21 cellular contexts compared by ENCODE assay signal in genomic region chr4:14716622-14717021, GRCh38.
DNase-seq lines count a peak whose midpoint lies in the region; ATAC-seq, FAIRE-seq and TF ChIP-seq lines count a peak whose summit lies in the region.
"Had no signal": no experiment of that assay in that cellular context is flagged by ENCODE, and none has a peak within 500 bp of the region (broad histone marks: within the 10 kb centered on the region; RNA-seq: fewer than 3 reads in every experiment).

No MANE protein-coding gene starts in this region.

- peak; percentile 5 for DNase-seq in COLO668 (lab: John Stamatoyannopoulos, UW; ENCODE audit: unreplicated experiment)
- DNase-seq in NCI-H146 (lab: John Stamatoyannopoulos, UW) = peak; percentile 36
- no peak for DNase-seq in bronchial epithelial cell (ENCODE audit: low read depth)
- DNase-seq in osteoblast (ENCODE audit: insufficient read length, low spot score, missing footprints) = no peak
- no peak for DNase-seq in DMS114 treated with DMSO at 0.1 percent for 48 hours (lab: John Stamatoyannopoulos, UW; ENCODE audit: unreplicated experiment)
- DNase-seq in mesendoderm = no peak
- DNase-seq: BE2C, DMS79, GM23248, H9, HFFc6, MG63, NCI-H1436 treated with DMSO at 0.1 percent for 48 hours, NCI-H2081 treated with DMSO at 0.1 percent for 48 hours, NCI-H510A, Right ventricle myocardium superior had no signal

- no peak overlapping the region for H3K56ac ChIP-seq in mesendoderm (ENCODE audit: low read length)

- no peak overlapping the region for H3K27ac ChIP-seq in osteoblast (ENCODE audit: low read depth, low read length)
- no peak overlapping the region for H3K27ac ChIP-seq in mesendoderm (ENCODE audit: low read depth, low read length)
- H3K27ac ChIP-seq: A549, GM23248 had no signal

- no peak overlapping the region for H3K4me3 ChIP-seq in bronchial epithelial cell (ENCODE audit: low read depth, low read length)
- H3K4me3 ChIP-seq in osteoblast (ENCODE audit: insufficient read depth, low read length) = no peak overlapping the region
- H3K4me3 ChIP-seq in mesendoderm (ENCODE audit: low read length) = no peak overlapping the region
- H3K4me3 ChIP-seq: A549, GM23248, K562, MG63 had no signal

- H3K36me3 ChIP-seq in bronchial epithelial cell (ENCODE audit: control insufficient read depth, insufficient read depth, low read length) (no peaks in the 10 kb centered on the region), osteoblast (ENCODE audit: insufficient read depth, low read length) (no peaks in the 10 kb centered on the region), mesendoderm (ENCODE audit: control insufficient read depth, insufficient read depth, low read length) (no peaks in the 10 kb centered on the region)
- H3K36me3 ChIP-seq: BE2C, MG63 had no signal

- H3K23ac ChIP-seq in mesendoderm (ENCODE audit: low read length) = no peak overlapping the region

- H2AK5ac ChIP-seq in mesendoderm (ENCODE audit: low read length) = no peak overlapping the region

- H3K9ac ChIP-seq in mesendoderm (ENCODE audit: low read length) = no peak overlapping the region
- H3K9ac ChIP-seq: GM23248 had no signal

- H3K4ac ChIP-seq in mesendoderm (ENCODE audit: low read depth, low read length) = no peak overlapping the region

- no CpG with 5 or more reads among the region's 4 CpGs for WGBS in mesendoderm (ENCODE audit: extremely low coverage, insufficient coverage, low lambda C conversion rate)

- H3K9me3 ChIP-seq in osteoblast (ENCODE audit: low read depth, low read length) = no peaks in the 10 kb centered on the region
- H3K9me3 ChIP-seq: BE2C, MG63 had no signal

- H3K79me2 ChIP-seq in osteoblast (ENCODE audit: insufficient read depth, low read length) (no peaks in the 10 kb centered on the region), mesendoderm (ENCODE audit: control insufficient read depth, insufficient read depth, low read length) (no peaks in the 10 kb centered on the region)

- H4K20me1 ChIP-seq in osteoblast (ENCODE audit: insufficient read depth, low read length) = no peaks in the 10 kb centered on the region

- H2BK5ac ChIP-seq in mesendoderm (ENCODE audit: low read length) = no peak overlapping the region

- H4K8ac ChIP-seq in mesendoderm (ENCODE audit: low read depth, low read length) = no peak overlapping the region

- H4K5ac ChIP-seq in mesendoderm (ENCODE audit: low read length) = no peak overlapping the region

- H2BK15ac ChIP-seq in mesendoderm (replicated peaks; ENCODE audit: low read depth) = no peak overlapping the region

- H3K4me1 ChIP-seq in osteoblast (ENCODE audit: insufficient read depth, low read length) = peaks cover 18% of the 10 kb centered on the region
- no peaks in the 10 kb centered on the region for H3K4me1 ChIP-seq in mesendoderm (ENCODE audit: control insufficient read depth, low read depth, low read length)
- H3K4me1 ChIP-seq: A549, BE2C had no signal

- peak overlapping the region; percentile 72 for H2AFZ ChIP-seq in osteoblast (ENCODE audit: low read length)
- H2AFZ ChIP-seq: GM23248 had no signal

- TF ChIP-seq CTCF in bronchial epithelial cell (IDR thresholded peaks at IDR 0.05; ENCODE audit: insufficient read depth, low read length, severe bottlenecking) (no peak), osteoblast (IDR thresholded peaks at IDR 0.05; ENCODE audit: extremely low read depth, low read depth, low read length) (no peak)

- no peak overlapping the region for H3K4me2 ChIP-seq in osteoblast (ENCODE audit: insufficient read depth, low read length)
- H3K4me2 ChIP-seq in mesendoderm (ENCODE audit: low read length) = no peak overlapping the region
- H3K4me2 ChIP-seq: A549 had no signal

- no peaks in the 10 kb centered on the region for H3K79me1 ChIP-seq in mesendoderm (ENCODE audit: low read length)

- no peak for ATAC-seq in GM19397 (IDR thresholded peaks at IDR 0.05; ENCODE audit: unreplicated experiment)
- ATAC-seq: A549, HepG2, K562 had no signal

- no peak overlapping the region for H3K18ac ChIP-seq in mesendoderm (ENCODE audit: low read length)

- H3K27me3 ChIP-seq in bronchial epithelial cell (ENCODE audit: control insufficient read depth, insufficient read depth, low read length) (no peaks in the 10 kb centered on the region), osteoblast (ENCODE audit: insufficient read depth, low read length) (no peaks in the 10 kb centered on the region), mesendoderm (ENCODE audit: insufficient read depth, low read length, poor library complexity) (no peaks in the 10 kb centered on the region)
- H3K27me3 ChIP-seq: BE2C, MG63 had no signal

- no peak overlapping the region for H2BK120ac ChIP-seq in mesendoderm (ENCODE audit: low read depth, low read length)

- peak; percentile 75 for FAIRE-seq in bronchial epithelial cell (lab: Jason Lieb, UNC)
- FAIRE-seq: A549, GM12891, HepG2, K562 had no signal

Comparison
In these comparisons a context has a peak if more than half of its experiments do, and no peak if none do; other contexts are left out.
1. DNase-seq: peak in COLO668 (single experiment) and NCI-H146 (single experiment); none in bronchial epithelial cell (single experiment), osteoblast (single experiment), DMS114 treated with DMSO at 0.1 percent for 48 hours (single experiment) and mesendoderm (single experiment).